In the genomic region with DNA sequence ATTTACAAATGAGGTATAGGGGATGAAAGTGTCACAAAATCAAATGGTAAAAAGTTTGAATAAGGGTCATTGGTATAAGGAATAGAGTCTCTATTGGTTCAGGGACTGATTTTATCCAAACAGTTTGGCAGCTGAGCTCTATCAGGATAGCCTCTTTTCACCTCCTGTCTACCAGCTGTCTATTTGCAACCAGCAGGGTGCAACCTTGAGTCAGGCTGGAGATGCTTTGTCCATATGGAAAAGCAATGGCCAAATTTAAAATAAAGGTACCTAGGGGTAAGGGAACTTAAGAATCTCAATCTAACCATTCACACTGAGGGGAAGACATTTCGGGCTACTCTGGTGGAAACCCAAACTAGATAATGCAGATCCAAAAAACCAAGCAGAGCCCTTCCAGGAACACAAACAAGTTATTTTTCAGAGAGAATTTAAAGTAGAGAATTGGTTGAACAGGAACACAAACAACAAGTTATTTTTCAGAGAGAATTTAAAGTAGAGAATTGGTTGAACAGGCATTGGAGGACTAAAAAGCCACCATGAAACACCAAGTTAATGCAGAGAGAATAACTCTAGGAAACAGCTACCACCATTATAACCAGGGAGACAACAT, we compare ENCODE assay signal across 8 cellular contexts.
A peak's percentile ranks its signal among the peaks of the same experiment; 100 is the strongest.
DNase-seq lines count a peak whose midpoint lies in the region; ATAC-seq, FAIRE-seq and TF ChIP-seq lines count a peak whose summit lies in the region.

No MANE protein-coding gene starts in this region.

- TF ChIP-seq CTCF in choroid plexus epithelial cell (conservative IDR thresholded peaks at IDR 0.05; ENCODE audit: low read depth, low read length) (peak; percentile 37), retinal pigment epithelial cell (conservative IDR thresholded peaks at IDR 0.05; ENCODE audit: low read depth, low read length) (peak; percentile 54)

- no peak for FAIRE-seq in HTR-8/SVneo (lab: Jason Lieb, UNC)

- ATAC-seq in GM21619 (IDR thresholded peaks at IDR 0.05; ENCODE audit: unreplicated experiment): no peak

- H3K4me3 ChIP-seq in choroid plexus epithelial cell (ENCODE audit: low read depth, low read length) (no peak overlapping the region), retinal pigment epithelial cell (ENCODE audit: low read length) (no peak overlapping the region)

- DNase-seq in NCI-H510A treated with DMSO at 0.1 percent for 48 hours (lab: John Stamatoyannopoulos, UW) (peak; percentile 75), NCI-H510A (lab: John Stamatoyannopoulos, UW) (no peak), NCI-H2081 treated with DMSO at 0.1 percent for 48 hours (lab: John Stamatoyannopoulos, UW) (peak; percentile 30), choroid plexus epithelial cell (ENCODE audit: low read depth) (peak; percentile 3), retinal pigment epithelial cell (ENCODE audit: low read depth) (no peak), HTR-8/SVneo (ENCODE audit: insufficient read length, low spot score) (no peak), NCI-H2171 treated with DMSO at 0.1 percent for 48 hours (lab: John Stamatoyannopoulos, UW) (no peak)

Comparison
In these comparisons a context has a peak if more than half of its experiments do, and no peak if none do; other contexts are left out.
1. DNase-seq: peak in NCI-H510A treated with DMSO at 0.1 percent for 48 hours (single experiment), NCI-H2081 treated with DMSO at 0.1 percent for 48 hours (single experiment) and choroid plexus epithelial cell (single experiment); none in NCI-H510A (single experiment), retinal pigment epithelial cell (single experiment), HTR-8/SVneo (single experiment) and NCI-H2171 treated with DMSO at 0.1 percent for 48 hours (single experiment).